Comparison of ENCODE assay signal across 22 cellular contexts in the genomic region with DNA sequence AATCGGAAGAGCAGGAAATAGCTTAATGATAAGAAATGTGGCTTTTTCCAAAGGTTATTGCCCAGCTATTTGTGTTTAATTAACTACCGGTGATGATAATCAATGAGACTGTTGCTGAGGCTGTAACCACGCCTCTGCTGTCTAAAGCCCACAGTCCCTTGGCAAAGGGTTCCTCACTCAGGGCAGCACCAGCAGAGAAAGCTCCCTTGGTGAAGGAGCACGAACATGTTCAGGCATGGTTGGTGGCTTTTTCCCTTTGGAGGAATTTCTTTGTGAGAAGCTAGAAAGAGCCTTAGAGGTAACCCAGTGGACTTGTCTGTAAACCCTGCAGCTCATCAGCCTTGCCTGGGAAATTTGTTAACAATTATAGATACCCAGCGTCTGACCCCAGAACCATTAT. TPM values are rescaled to one million over a fixed set of nuclear protein-coding genes. Genes with fewer than 3 reads are reported as not detected.
DNase-seq lines count a peak whose midpoint lies in the region; ATAC-seq, FAIRE-seq and TF ChIP-seq lines count a peak whose summit lies in the region.
"Had no signal": no experiment of that assay in that cellular context is flagged by ENCODE, and none has a peak within 500 bp of the region (broad histone marks: within the 10 kb centered on the region; RNA-seq: fewer than 3 reads in every experiment).

No MANE protein-coding gene starts in this region.

- TF ChIP-seq CTCF in RWPE1 (conservative IDR thresholded peaks at IDR 0.05; ENCODE audit: low read depth) (no peak), K562 (IDR thresholded peaks at IDR 0.05 in 2 of 3, conservative IDR thresholded peaks at IDR 0.05 in 1 of 3; ENCODE audit: insufficient read depth in 2 of 3, low read depth in 1 of 3, low read length in 3 of 3) (no peak), progenitor cell of endocrine pancreas (IDR thresholded peaks at IDR 0.05; ENCODE audit: unreplicated experiment) (no peak)

- H3K4me3 Mint-ChIP-seq in progenitor cell of endocrine pancreas (ENCODE audit: low read depth): no peak overlapping the region
- H3K4me3 Mint-ChIP-seq in activated naive CD4-positive, alpha-beta T cell treated with anti-CD3 and anti-CD28 coated beads for 36 hours: no peak overlapping the region
- H3K4me3 Mint-ChIP-seq: CD14-positive monocyte, H9 had no signal

- H3K4me3 ChIP-seq in K562: no peak overlapping the region
- H3K4me3 ChIP-seq: MG63, SK-N-MC had no signal

- no peak for ATAC-seq in K562

- H2AFZ ChIP-seq in K562 (ENCODE audit: low read depth, low read length): peak overlapping the region; percentile 53

- no peaks in the 10 kb centered on the region for H3K9me3 ChIP-seq in K562 (replicated peaks; ENCODE audit: control insufficient read depth, insufficient read depth, low read depth, low read length)
- H3K9me3 ChIP-seq: MG63 had no signal

- no peaks in the 10 kb centered on the region for H3K9me1 ChIP-seq in K562 (ENCODE audit: control insufficient read depth, insufficient read depth, low read length)

- H4K20me1 ChIP-seq in K562 (replicated peaks; ENCODE audit: control insufficient read depth, insufficient read depth, low read length): no peaks in the 10 kb centered on the region

- H3K4me1 Mint-ChIP-seq in progenitor cell of endocrine pancreas (ENCODE audit: low read depth): peaks cover 25% of the 10 kb centered on the region
- peaks cover 5% of the 10 kb centered on the region for H3K4me1 Mint-ChIP-seq in activated naive CD4-positive, alpha-beta T cell treated with anti-CD3 and anti-CD28 coated beads for 36 hours (ENCODE audit: low read depth)
- H3K4me1 Mint-ChIP-seq: CD14-positive monocyte had no signal

- no peak overlapping the region for H3K4me2 ChIP-seq in K562 (ENCODE audit: insufficient read depth, low read length)

- no peaks in the 10 kb centered on the region for H3K79me2 ChIP-seq in K562 (ENCODE audit: control insufficient read depth, insufficient read depth, low read length)

- TF ChIP-seq RAD21 in K562 (CRISPR knock-in tag; conservative IDR thresholded peaks at IDR 0.05 in 1 of 2, IDR thresholded peaks at IDR 0.05 in 1 of 2): no peak

- TF ChIP-seq POLR2A in K562 (conservative IDR thresholded peaks at IDR 0.05): no peak

- no TSS peak for BruUV-seq in K562 (replicated peaks; lab: Mats Ljungman, UMichigan)

- CTCF ChIA-PET in RWPE1 (lab: Yijun Ruan, JAX): no interaction called here
- CTCF ChIA-PET in K562 (lab: Yijun Ruan, JAX; ENCODE audit: low intra/inter-chr PET ratio): no interaction called here
- CTCF ChIA-PET in activated naive CD4-positive, alpha-beta T cell treated with anti-CD3 and anti-CD28 coated beads for 36 hours (lab: Charles Lee): interaction anchor here (1.2 to 1.5 kb wide), 3 partner anchors 9 to 73 kb away, joined by 4 to 12 read pairs (median 4); no protein-coding TSS in a partner anchor

- H3K27ac Mint-ChIP-seq in progenitor cell of endocrine pancreas: peak overlapping the region; percentile 59
- no peak overlapping the region for H3K27ac Mint-ChIP-seq in activated naive CD4-positive, alpha-beta T cell treated with anti-CD3 and anti-CD28 coated beads for 36 hours
- H3K27ac Mint-ChIP-seq: H9 had no signal

- WGBS in K562 (ENCODE audit: insufficient coverage, low coverage, missing lambda C conversion rate): 69% methylated on average over 5 of the region's 5 CpGs

- no peaks in the 10 kb centered on the region for H3K36me3 ChIP-seq in K562 (ENCODE audit: control insufficient read depth, insufficient read depth, low read length)
- H3K36me3 ChIP-seq: MG63 had no signal

- peak overlapping the region; percentile 12; the same call in 1 of the 2 replicates for H3K27ac ChIP-seq in RWPE1
- no peak overlapping the region for H3K27ac ChIP-seq in K562 (ENCODE audit: extremely low read depth, low read depth, low read length)
- H3K27ac ChIP-seq in epithelial cell of prostate: peak overlapping the region; percentile 82
- H3K27ac ChIP-seq: SK-N-MC had no signal

- no peaks in the 10 kb centered on the region for H3K9me3 Mint-ChIP-seq in progenitor cell of endocrine pancreas (ENCODE audit: low read depth)
- H3K9me3 Mint-ChIP-seq in activated naive CD4-positive, alpha-beta T cell treated with anti-CD3 and anti-CD28 coated beads for 36 hours: no peaks in the 10 kb centered on the region

- POLR2A ChIA-PET in RWPE1 (lab: Yijun Ruan, JAX; ENCODE audit: low non-redundant PET) (no interaction called here), K562 (lab: Yijun Ruan, JAX) (interaction anchor here (0.7 to 2.8 kb wide), 3 partner anchors 9 to 139 kb away, joined by 3 to 14 read pairs (median 3); no protein-coding TSS in a partner anchor)

- H3K27me3 ChIP-seq in K562 (ENCODE audit: control insufficient read depth in 2 of 2, insufficient read depth in 2 of 2, low read length in 2 of 2): no peaks in the 10 kb centered on the region
- H3K27me3 ChIP-seq: MG63 had no signal

- no peak for TF ChIP-seq EP300 in K562 (IDR thresholded peaks at IDR 0.05; ENCODE audit: low read length)

- intact Hi-C loops in K562 (cut with micrococcal nuclease): no loop called here
- intact Hi-C loops in activated naive CD4-positive, alpha-beta T cell treated with anti-CD3 and anti-CD28 coated beads for 36 hours (cut with micrococcal nuclease): no loop called here

- H3K27me3 Mint-ChIP-seq in progenitor cell of endocrine pancreas: no peaks in the 10 kb centered on the region
- no peaks in the 10 kb centered on the region for H3K27me3 Mint-ChIP-seq in activated naive CD4-positive, alpha-beta T cell treated with anti-CD3 and anti-CD28 coated beads for 36 hours (ENCODE audit: low read depth)

- no peak overlapping the region for H3K9ac ChIP-seq in K562 (ENCODE audit: insufficient read depth in 1 of 2, low read depth in 2 of 2, low read length in 2 of 2)

- FAIRE-seq in K562 (lab: Jason Lieb, UNC): no peak
- FAIRE-seq: RCC 7860 had no signal

- H3K4me1 ChIP-seq in K562 (replicated peaks in 1 of 2; ENCODE audit: control insufficient read depth in 2 of 2, insufficient read depth in 2 of 2, low read length in 2 of 2): peaks cover 5 to 25% of the 10 kb centered on the region in 2 experiments; a peak in 4 of 5 replicates

- no peaks in the 10 kb centered on the region for H3K36me3 Mint-ChIP-seq in progenitor cell of endocrine pancreas (ENCODE audit: insufficient read depth)
- no peaks in the 10 kb centered on the region for H3K36me3 Mint-ChIP-seq in activated naive CD4-positive, alpha-beta T cell treated with anti-CD3 and anti-CD28 coated beads for 36 hours (ENCODE audit: low read depth)
- H3K36me3 Mint-ChIP-seq: CD14-positive monocyte had no signal

- in situ Hi-C loops in K562 (cut with MboI): no loop called here

- DNase-seq in RWPE1 (ENCODE audit: low spot score) (peak; percentile 73), K562 (ENCODE audit: extremely low read depth in 1 of 4, low spot score in 3 of 4) (no peak), epithelial cell of prostate (ENCODE audit: low read depth, low spot score) (peak; percentile 55), progenitor cell of endocrine pancreas (ENCODE audit: low spot score, unreplicated experiment) (no peak), NAMALWA (ENCODE audit: low spot score) (no peak), NCI-H2171 (lab: John Stamatoyannopoulos, UW) (no peak)
- no peak for DNase-seq in activated naive CD4-positive, alpha-beta T cell treated with anti-CD3 and anti-CD28 coated beads for 36 hours
- DNase-seq: DMS79 treated with DMSO at 0.1 percent for 48 hours, H9, IMR-90, Karpas-422, MG63, NCI-H1092, NCI-H146, NCI-H2081 treated with DMSO at 0.1 percent for 48 hours, NCI-H2227 treated with DMSO at 0.1 percent for 48 hours, NCI-H510A treated with DMSO at 0.1 percent for 48 hours, NCI-H774, SHP77 had no signal

TF ChIP-seq in K562, 482 proteins besides CTCF, POLR2A, EP300 and RAD21 (continues in another document):
- TF ChIP-seq DACH1 (IDR thresholded peaks at IDR 0.05; ENCODE audit: partially characterized antibody): no peak
- no peak for TF ChIP-seq ZNF263 (CRISPR knock-in tag; IDR thresholded peaks at IDR 0.05; ENCODE audit: borderline replicate concordance)
- no peak for TF ChIP-seq SNIP1 (IDR thresholded peaks at IDR 0.05; ENCODE audit: low read depth)
- no peak for TF ChIP-seq ZNF165 (CRISPR knock-in tag; IDR thresholded peaks at IDR 0.05; ENCODE audit: borderline replicate concordance)
- TF ChIP-seq, protein P1, sequence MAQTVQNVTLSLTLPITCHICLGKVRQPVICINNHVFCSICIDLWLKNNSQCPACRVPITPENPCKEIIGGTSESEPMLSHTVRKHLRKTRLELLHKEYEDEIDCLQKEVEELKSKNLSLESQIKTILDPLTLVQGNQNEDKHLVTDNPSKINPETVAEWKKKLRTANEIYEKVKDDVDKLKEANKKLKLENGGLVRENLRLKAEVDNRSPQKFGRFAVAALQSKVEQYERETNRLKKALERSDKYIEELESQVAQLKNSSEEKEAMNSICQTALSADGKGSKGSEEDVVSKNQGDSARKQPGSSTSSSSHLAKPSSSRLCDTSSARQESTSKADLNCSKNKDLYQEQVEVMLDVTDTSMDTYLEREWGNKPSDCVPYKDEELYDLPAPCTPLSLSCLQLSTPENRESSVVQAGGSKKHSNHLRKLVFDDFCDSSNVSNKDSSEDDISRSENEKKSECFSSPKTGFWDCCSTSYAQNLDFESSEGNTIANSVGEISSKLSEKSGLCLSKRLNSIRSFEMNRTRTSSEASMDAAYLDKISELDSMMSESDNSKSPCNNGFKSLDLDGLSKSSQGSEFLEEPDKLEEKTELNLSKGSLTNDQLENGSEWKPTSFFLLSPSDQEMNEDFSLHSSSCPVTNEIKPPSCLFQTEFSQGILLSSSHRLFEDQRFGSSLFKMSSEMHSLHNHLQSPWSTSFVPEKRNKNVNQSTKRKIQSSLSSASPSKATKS (CRISPR knock-in tag; IDR thresholded peaks at IDR 0.05): no peak

RNA-seq across cellular contexts. Expression of a gene that starts 7.5 kb away (rescaled TPM):
- total RNA-seq in K562 (2011; cell fraction: chromatin; rRNA removed; ENCODE audit: low replicate concordance): 401 and 438 TPM in 2 replicates
- 288 and 318 TPM in 2 replicates for total RNA-seq in K562 (2011; cell fraction: nucleolus; rRNA removed)
- total RNA-seq in K562 (2011; cell fraction: nucleoplasm; rRNA removed): 391 and 510 TPM in 2 replicates
- total RNA-seq in K562 (2014; rRNA removed) (57.1 and 57.4 TPM in 2 replicates), K562 (2014; rRNA removed; fragmentation: Illumina TruSeq; extraction: Trizol) (71.0 and 79.0 TPM in 2 replicates), K562 (2015; rRNA removed; fragmentation: Illumina TruSeq; extraction: Trizol) (39.3 and 42.3 TPM in 2 replicates), K562 (2021) (114 and 135 TPM in 2 replicates), progenitor cell of endocrine pancreas (74.0 and 80.7 TPM in 2 replicates)
- polyA plus RNA-seq in K562 (2011; rRNA removed) (93.3 and 144 TPM in 2 replicates), K562 (2014; fragmentation: Illumina TruSeq; extraction: Trizol) (108 and 145 TPM in 2 replicates), K562 (2014; fragmentation: Nextera tagmentation; extraction: Ambion mirVana) (10 to 100 TPM; 31.9 to 43.0 TPM), K562 (2014; rRNA removed) (74.1 and 80.6 TPM in 2 replicates)
- polyA plus RNA-seq in K562 (2011; cell fraction: cytosol; rRNA removed): 75.4 and 100 TPM in 2 replicates
- polyA plus RNA-seq in K562 (2011; cell fraction: nucleus; rRNA removed): 62.0 and 106 TPM in 2 replicates
- polyA plus RNA-seq in K562 (2012): 65.3 and 96.3 TPM in 2 replicates
- polyA minus RNA-seq in K562 (2011; rRNA and poly(A)+ RNA removed): 163 and 272 TPM in 2 replicates
- polyA minus RNA-seq in K562 (2011; cell fraction: cytosol; rRNA and poly(A)+ RNA removed): 58.4 and 107 TPM in 2 replicates
- polyA minus RNA-seq in K562 (2011; cell fraction: nucleus; rRNA and poly(A)+ RNA removed): 86.4 and 113 TPM in 2 replicates
- total RNA-seq in activated naive CD4-positive, alpha-beta T cell treated with anti-CD3 and anti-CD28 coated beads for 36 hours: 10 to 100 TPM; 76.2 to 78.0 TPM

Comparison
In these comparisons a context has a peak if more than half of its experiments do, and no peak if none do; other contexts are left out.
1. DNase-seq: peak in RWPE1 (single experiment) and epithelial cell of prostate (single experiment); none in K562 (0 of 4), progenitor cell of endocrine pancreas (single experiment), NAMALWA (single experiment), activated naive CD4-positive, alpha-beta T cell treated with anti-CD3 and anti-CD28 coated beads for 36 hours (single experiment) and NCI-H2171 (single experiment).